In the genomic region with DNA sequence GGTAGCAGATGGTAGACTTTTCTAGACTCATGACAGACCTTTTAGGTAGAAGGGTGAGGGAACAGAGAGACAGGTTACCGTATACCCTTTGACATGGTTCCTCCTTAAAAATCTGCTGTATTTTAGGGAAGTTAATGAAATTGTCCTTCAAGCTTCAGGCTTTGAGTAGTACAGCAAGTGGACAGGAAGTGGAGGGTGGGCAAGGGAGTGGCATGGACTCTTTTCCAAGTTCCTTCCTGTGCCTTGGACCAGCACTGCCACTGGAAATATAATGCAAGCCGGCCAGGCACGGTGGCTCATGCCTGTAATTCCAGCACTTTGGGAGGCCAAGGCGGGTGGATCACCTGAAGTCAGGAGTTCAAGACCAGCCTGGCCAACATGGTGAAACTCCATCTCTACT, we compare ENCODE assay signal across 28 cellular contexts.
"Had no signal": no experiment of that assay in that cellular context is flagged by ENCODE, and none has a peak within 500 bp of the region (broad histone marks: within the 10 kb centered on the region; RNA-seq: fewer than 3 reads in every experiment).

No MANE protein-coding gene starts in this region.

- DNase-seq: activated CD4-positive, alpha-beta T cell treated with anti-CD3 and anti-CD28 coated beads for 1 hour; activated CD8-positive, alpha-beta memory T cell treated with anti-CD3 and anti-CD28 coated beads, Interleukin-2, amount 10 ng/mL, durations not matched to agents 7 days and 5 days; activated CD8-positive, alpha-beta T cell treated with anti-CD3 and anti-CD28 coated beads, Interleukin-2, amount 10 ng/mL, durations not matched to agents 7 days and 5 days; activated naive CD4-positive, alpha-beta T cell; activated naive CD8-positive, alpha-beta T cell treated with anti-CD3 and anti-CD28 coated beads, Interleukin-2, amount 10 ng/mL, durations not matched to agents 7 days and 5 days; activated T-cell treated with anti-CD3 and anti-CD28 coated beads, Interleukin-2, amount 50 U/mL, for 48 hours; cortex of kidney; endodermal cell; foreskin fibroblast; heart right ventricle; sigmoid colon; small intestine; stimulated activated CD4-positive, alpha-beta T cell treated with anti-CD3 and anti-CD28 coated beads, Interleukin-1b, Interleukin-23, amount 100 ng/mL, for 48 hours; stimulated activated CD4-positive, alpha-beta T cell treated with anti-CD3 and anti-CD28 coated beads, Interleukin-4, amount 100 ng/mL, for 4 hours; stimulated activated CD8-positive, alpha-beta memory T cell treated with anti-CD3 and anti-CD28 coated beads, Interleukin-4, amount 100 ng/mL, for 48 hours; stimulated activated naive B cell treated with anti-CD40 and anti-IgM and Interleukin-4, amounts not matched to agents 10 μg/mL and 1 μg/mL and 100 μg/mL, for 72 hours; SW 1271; T-helper 9 cell had no signal

- H3K27me3 Mint-ChIP-seq: activated CD8-positive, alpha-beta memory T cell treated with anti-CD3 and anti-CD28 coated beads, Interleukin-2, amount 10 ng/mL, durations not matched to agents 7 days and 5 days; activated naive CD8-positive, alpha-beta T cell treated with anti-CD3 and anti-CD28 coated beads, Interleukin-2, amount 10 ng/mL, durations not matched to agents 7 days and 5 days; brain; stimulated activated naive B cell treated with anti-CD40 and anti-IgM and Interleukin-4, amounts not matched to agents 10 μg/mL and 1 μg/mL and 100 μg/mL, for 72 hours had no signal

- H3K9me3 ChIP-seq: ascending aorta, heart right ventricle, mucosa of descending colon, sigmoid colon, suprapubic skin, tibial artery had no signal

- H3K27me3 ChIP-seq: ascending aorta, cardiac muscle cell, heart right ventricle, sigmoid colon, suprapubic skin, tibial artery had no signal

- H3K27ac ChIP-seq: ascending aorta, cardiac muscle cell, sigmoid colon, suprapubic skin, tibial artery had no signal

- ATAC-seq: activated CD8-positive, alpha-beta memory T cell treated with anti-CD3 and anti-CD28 coated beads, Interleukin-2, amount 10 ng/mL, durations not matched to agents 7 days and 5 days; activated CD8-positive, alpha-beta T cell treated with anti-CD3 and anti-CD28 coated beads, Interleukin-2, amount 10 ng/mL, durations not matched to agents 7 days and 5 days; esophagus mucosa; mucosa of descending colon; stimulated activated naive B cell treated with anti-CD40 and anti-IgM and Interleukin-4, amounts not matched to agents 10 μg/mL and 1 μg/mL and 100 μg/mL, for 72 hours; WTC11 had no signal

- H3K4me1 Mint-ChIP-seq: activated naive CD8-positive, alpha-beta T cell treated with anti-CD3 and anti-CD28 coated beads, Interleukin-2, amount 10 ng/mL, durations not matched to agents 7 days and 5 days; endodermal cell; stimulated activated naive B cell treated with anti-CD40 and anti-IgM and Interleukin-4, amounts not matched to agents 10 μg/mL and 1 μg/mL and 100 μg/mL, for 72 hours; WTC11 had no signal

- H3K4me3 Mint-ChIP-seq: activated CD8-positive, alpha-beta memory T cell treated with anti-CD3 and anti-CD28 coated beads, Interleukin-2, amount 10 ng/mL, durations not matched to agents 7 days and 5 days; activated CD8-positive, alpha-beta T cell treated with anti-CD3 and anti-CD28 coated beads, Interleukin-2, amount 10 ng/mL, durations not matched to agents 7 days and 5 days; activated naive CD8-positive, alpha-beta T cell treated with anti-CD3 and anti-CD28 coated beads, Interleukin-2, amount 10 ng/mL, durations not matched to agents 7 days and 5 days; brain; endodermal cell; nephron; stimulated activated naive B cell treated with anti-CD40 and anti-IgM and Interleukin-4, amounts not matched to agents 10 μg/mL and 1 μg/mL and 100 μg/mL, for 72 hours; T-helper 1 cell treated with Interleukin-12 subunit alpha and Interleukin-12 subunit beta and Interleukin-4 antibody, amounts not matched to agents 30 μg/mL and 1 μg/mL, for 36 hours; WTC11 had no signal

- H3K4me3 ChIP-seq: ascending aorta, cardiac muscle cell, mucosa of descending colon, sigmoid colon, suprapubic skin, tibial artery had no signal

- H3K27ac Mint-ChIP-seq: activated CD8-positive, alpha-beta memory T cell treated with anti-CD3 and anti-CD28 coated beads, Interleukin-2, amount 10 ng/mL, durations not matched to agents 7 days and 5 days; activated CD8-positive, alpha-beta T cell treated with anti-CD3 and anti-CD28 coated beads, Interleukin-2, amount 10 ng/mL, durations not matched to agents 7 days and 5 days; activated naive CD8-positive, alpha-beta T cell treated with anti-CD3 and anti-CD28 coated beads, Interleukin-2, amount 10 ng/mL, durations not matched to agents 7 days and 5 days; brain; endodermal cell; nephron; stimulated activated naive B cell treated with anti-CD40 and anti-IgM and Interleukin-4, amounts not matched to agents 10 μg/mL and 1 μg/mL and 100 μg/mL, for 72 hours; T-helper 1 cell treated with Interleukin-12 subunit alpha and Interleukin-12 subunit beta and Interleukin-4 antibody, amounts not matched to agents 30 μg/mL and 1 μg/mL, for 36 hours; WTC11 had no signal

- H3K9me3 Mint-ChIP-seq: activated naive CD8-positive, alpha-beta T cell treated with anti-CD3 and anti-CD28 coated beads, Interleukin-2, amount 10 ng/mL, durations not matched to agents 7 days and 5 days; brain; endodermal cell; nephron; stimulated activated naive B cell treated with anti-CD40 and anti-IgM and Interleukin-4, amounts not matched to agents 10 μg/mL and 1 μg/mL and 100 μg/mL, for 72 hours; T-helper 1 cell treated with Interleukin-12 subunit alpha and Interleukin-12 subunit beta and Interleukin-4 antibody, amounts not matched to agents 30 μg/mL and 1 μg/mL, for 36 hours; WTC11 had no signal
